13 cellular contexts compared by ENCODE assay signal in genomic region chr1:220770245-220770913, GRCh38. TPM values are rescaled to one million over a fixed set of nuclear protein-coding genes. Genes with fewer than 3 reads are reported as not detected.
DNase-seq lines count a peak whose midpoint lies in the region; ATAC-seq and TF ChIP-seq lines count a peak whose summit lies in the region.
"Had no signal": no experiment of that assay in that cellular context is flagged by ENCODE, and none has a peak within 500 bp of the region (broad histone marks: within the 10 kb centered on the region; RNA-seq: fewer than 3 reads in every experiment).

No MANE protein-coding gene starts in this region.

- H3K4me1 ChIP-seq in BLaER1 (peaks cover 38% of the 10 kb centered on the region), right lobe of liver (peaks cover 0 to 39% (median 15%) of the 10 kb centered on the region in 4 donors)
- H3K4me1 ChIP-seq: prostate gland, uterus had no signal

- 0 out of 2 replicates have a peak, but pooled peaks cover 4% of the 10 kb centered on the region for H3K9me3 ChIP-seq in BLaER1
- no peaks in the 10 kb centered on the region for H3K9me3 ChIP-seq in right lobe of liver
- H3K9me3 ChIP-seq: prostate gland, uterus had no signal

- no peaks in the 10 kb centered on the region for H3K9me3 Mint-ChIP-seq in CD14-positive monocyte
- H3K9me3 Mint-ChIP-seq: central memory CD8-positive, alpha-beta T cell had no signal

- H3K36me3 ChIP-seq in BLaER1, result no peaks in the 10 kb centered on the region
- peaks cover 0 to 33% (median 5%) of the 10 kb centered on the region in 4 donors for H3K36me3 ChIP-seq in right lobe of liver
- H3K36me3 ChIP-seq: prostate gland, uterus had no signal

- 91% methylated on average over 10 of the region's 15 CpGs for WGBS in right lobe of liver (ENCODE audit: insufficient coverage, low coverage, low lambda C conversion rate, missing lambda C conversion rate)

- no peaks in the 10 kb centered on the region for H3K27me3 ChIP-seq in BLaER1
- H3K27me3 ChIP-seq in right lobe of liver, result no peaks in the 10 kb centered on the region
- H3K27me3 ChIP-seq: uterus had no signal

- H3K4me1 Mint-ChIP-seq in CD14-positive monocyte, result peaks cover 33% of the 10 kb centered on the region
- H3K4me1 Mint-ChIP-seq: central memory CD8-positive, alpha-beta T cell had no signal

- H4K20me1 ChIP-seq in BLaER1, result no peaks in the 10 kb centered on the region

- intact Hi-C loops in CD14-positive monocyte (cut with micrococcal nuclease) (no loop called here), right lobe of liver (cut with DNase I) (no loop called here)

- peak overlapping the region in 2 of 7 donors; percentile 3 to 34 for H3K27ac Mint-ChIP-seq in CD14-positive monocyte

- peak overlapping the region; percentile 93 for H3K4me2 ChIP-seq in BLaER1

- no peaks in the 10 kb centered on the region for H3K36me3 Mint-ChIP-seq in CD14-positive monocyte

- TF ChIP-seq POLR2A in right lobe of liver (IDR thresholded peaks at IDR 0.05), result no peak

- ATAC-seq in GM19025 (IDR thresholded peaks at IDR 0.05; ENCODE audit: low read depth, unreplicated experiment) (peak; percentile 46), HG02642 (IDR thresholded peaks at IDR 0.05; ENCODE audit: poor library complexity, unreplicated experiment) (peak; percentile 71), HG03520 (IDR thresholded peaks at IDR 0.05; ENCODE audit: unreplicated experiment) (peak; percentile 70), right lobe of liver (no peak)

- TF ChIP-seq CTCF in CD14-positive monocyte (IDR thresholded peaks at IDR 0.05) (no peak), right lobe of liver (IDR thresholded peaks at IDR 0.05) (no peak)

- DNase-seq in HT-29 (ENCODE audit: low spot score), result no peak
- DNase-seq in CD14-positive monocyte (ENCODE audit: low spot score), result no peak
- no peak for DNase-seq in DMS114 treated with DMSO at 0.1 percent for 48 hours (lab: John Stamatoyannopoulos, UW; ENCODE audit: unreplicated experiment)
- DNase-seq in right lobe of liver, result no peak
- DNase-seq: NCI-H1436, T-helper 9 cell, uterus had no signal

- H3K4me3 Mint-ChIP-seq in CD14-positive monocyte, result no peak overlapping the region
- H3K4me3 Mint-ChIP-seq: central memory CD8-positive, alpha-beta T cell had no signal

- peaks cover 0 to 5% (median 3%) of the 10 kb centered on the region in 3 donors for H3K27me3 Mint-ChIP-seq in CD14-positive monocyte (ENCODE audit: low read depth in 3 of 3)

- H3K4me3 ChIP-seq in BLaER1 (peak overlapping the region; percentile 54), right lobe of liver (no peak overlapping the region)
- H3K4me3 ChIP-seq: prostate gland, uterus had no signal

- peak overlapping the region; percentile 39; the same call in 1 of the 2 replicates for H3K9ac ChIP-seq in BLaER1

- H3K27ac ChIP-seq in BLaER1, result peak overlapping the region; percentile 63
- no peak overlapping the region for H3K27ac ChIP-seq in right lobe of liver
- H3K27ac ChIP-seq: prostate gland, uterus had no signal

RNA-seq across cellular contexts. Expression of gene MTARC1, which starts 16.3 kb away (rescaled TPM):
- total RNA-seq in HT-29 (2014; rRNA removed; shearing (Covaris generic)), result 6.8 and 11.0 TPM in 2 replicates
- polyA plus RNA-seq in CD14-positive monocyte, result 10 to 100 TPM; 70.9 to 80.6 TPM
- 10 to 100 TPM; 14.5 to 83.6 (median 35.2) TPM for total RNA-seq in right lobe of liver

RNA-seq across cellular contexts. Expression of gene MTARC2, which starts 22.3 kb away (rescaled TPM):
- 4.2 and 6.6 TPM in 2 replicates for total RNA-seq in HT-29 (2014; rRNA removed; shearing (Covaris generic))
- polyA plus RNA-seq in CD14-positive monocyte, result under 1 TPM; 0.29 to 0.56 TPM
- 100 to 1,000 TPM in 3 of 6 experiments, 10 to 100 TPM in 3; 41.8 to 140 (median 86.6) TPM for total RNA-seq in right lobe of liver

Comparison
In these comparisons a context has a peak if more than half of its experiments do, and no peak if none do; other contexts are left out.
1. ATAC-seq: peak in GM19025 (single experiment), HG02642 (single experiment) and HG03520 (single experiment); none in right lobe of liver (0 of 4).